Comparison of ENCODE assay signal across 8 cellular contexts in genomic region chr13:75760182-75760981, GRCh38.
DNase-seq lines count a peak whose midpoint lies in the region; ATAC-seq and TF ChIP-seq lines count a peak whose summit lies in the region.

No MANE protein-coding gene starts in this region.

- peak overlapping the region; percentile 99 for H3K4me3 ChIP-seq in endocrine pancreas (ENCODE audit: control insufficient read depth, insufficient read depth, low read length)
- no peak overlapping the region for H3K4me3 ChIP-seq in neural cell (ENCODE audit: low read length)

- TF ChIP-seq RAD21 in neural cell (conservative IDR thresholded peaks at IDR 0.05), result no peak

- H3K9ac ChIP-seq in endocrine pancreas (ENCODE audit: control insufficient read depth, insufficient read depth, low read length), result peak overlapping the region; percentile 69
- H3K9ac ChIP-seq in neural cell (ENCODE audit: low read length), result no peak overlapping the region

- H3F3A ChIP-seq in neural cell (ENCODE audit: insufficient read depth, low read length, poor library complexity, severe bottlenecking), result no peaks in the 10 kb centered on the region

- intact Hi-C loops in activated CD4-positive, alpha-beta T cell treated with anti-CD3 and anti-CD28 coated beads, Interleukin-2, amount 10 ng/mL, durations not matched to agents 24 days and 14 days (cut with micrococcal nuclease), result loop anchor here (2.0 to 10.0 kb wide), 8 partner anchors 42 to 1127 kb away; partner anchors contain the start of genes KCTD12, LMO7 and UCHL3

- H3K79me2 ChIP-seq in neural cell (replicated peaks; ENCODE audit: insufficient read depth, low read length), result no peaks in the 10 kb centered on the region

- no peaks in the 10 kb centered on the region for H3K9me2 ChIP-seq in neural cell (ENCODE audit: insufficient read depth, low read length)

- no peak for TF ChIP-seq CTCF in neural cell (IDR thresholded peaks at IDR 0.05; ENCODE audit: poor library complexity, severe bottlenecking)

- H3K27me3 Mint-ChIP-seq in activated CD4-positive, alpha-beta T cell treated with anti-CD3 and anti-CD28 coated beads, Interleukin-2, amount 10 ng/mL, durations not matched to agents 24 days and 14 days, result no peaks in the 10 kb centered on the region

- no peak overlapping the region for H2AFZ ChIP-seq in neural cell (ENCODE audit: low read depth, low read length)

- H3K4me2 ChIP-seq in neural cell (ENCODE audit: low read length), result no peak overlapping the region

- peaks cover 9% of the 10 kb centered on the region for H3K36me3 Mint-ChIP-seq in activated CD4-positive, alpha-beta T cell treated with anti-CD3 and anti-CD28 coated beads, Interleukin-2, amount 10 ng/mL, durations not matched to agents 24 days and 14 days (ENCODE audit: low read depth)

- peak; percentile 70 for DNase-seq in activated CD4-positive, alpha-beta T cell treated with anti-CD3 and anti-CD28 coated beads, Interleukin-2, amount 10 ng/mL, durations not matched to agents 24 days and 14 days
- no peak for DNase-seq in activated CD4-positive, alpha-beta T cell treated with anti-CD3 and anti-CD28 coated beads, Interleukin-2, amount 50 U/mL, for 4 hours
- DNase-seq in NCI-H748 treated with DMSO at 0.1 percent for 48 hours (lab: John Stamatoyannopoulos, UW) (peak; percentile 58), iPS-NIHi7 (ENCODE audit: extremely low spot score) (no peak), NCI-H82 (lab: John Stamatoyannopoulos, UW) (no peak)

- peaks cover 40% of the 10 kb centered on the region for H3K4me1 Mint-ChIP-seq in activated CD4-positive, alpha-beta T cell treated with anti-CD3 and anti-CD28 coated beads, Interleukin-2, amount 10 ng/mL, durations not matched to agents 24 days and 14 days

- H4K20me1 ChIP-seq in neural cell (ENCODE audit: insufficient read depth), result no peaks in the 10 kb centered on the region

- no peaks in the 10 kb centered on the region for H3K9me3 ChIP-seq in endocrine pancreas (ENCODE audit: control insufficient read depth, low read length)
- no peaks in the 10 kb centered on the region for H3K9me3 ChIP-seq in neural cell (ENCODE audit: low read length)

- H3K27ac Mint-ChIP-seq in activated CD4-positive, alpha-beta T cell treated with anti-CD3 and anti-CD28 coated beads, Interleukin-2, amount 10 ng/mL, durations not matched to agents 24 days and 14 days, result no peak overlapping the region

- peaks cover 7% of the 10 kb centered on the region for H3K9me3 Mint-ChIP-seq in activated CD4-positive, alpha-beta T cell treated with anti-CD3 and anti-CD28 coated beads, Interleukin-2, amount 10 ng/mL, durations not matched to agents 24 days and 14 days

- peaks cover 13% of the 10 kb centered on the region for H3K4me1 ChIP-seq in endocrine pancreas (ENCODE audit: control insufficient read depth, insufficient read depth, low read length)

- no peak for TF ChIP-seq EP300 in neural cell (conservative IDR thresholded peaks at IDR 0.05; ENCODE audit: poor library complexity, severe bottlenecking)

- H3K27me3 ChIP-seq in endocrine pancreas (ENCODE audit: control insufficient read depth, insufficient read depth, low read length) (no peaks in the 10 kb centered on the region), neural cell (ENCODE audit: insufficient read depth, low read depth, low read length) (no peaks in the 10 kb centered on the region)

- peak; percentile 54 for ATAC-seq in HG02981 (IDR thresholded peaks at IDR 0.05; ENCODE audit: unreplicated experiment)

- peak overlapping the region; percentile 14 for H3K27ac ChIP-seq in neural cell (ENCODE audit: low read length)

- no peaks in the 10 kb centered on the region for H3K36me3 ChIP-seq in endocrine pancreas (ENCODE audit: control insufficient read depth, insufficient read depth, low read length)
- no peaks in the 10 kb centered on the region for H3K36me3 ChIP-seq in neural cell (ENCODE audit: insufficient read depth, low read length)

- peak overlapping the region; percentile 81 for H3K4me3 Mint-ChIP-seq in activated CD4-positive, alpha-beta T cell treated with anti-CD3 and anti-CD28 coated beads, Interleukin-2, amount 10 ng/mL, durations not matched to agents 24 days and 14 days

TF ChIP-seq in neural cell, 6 proteins besides CTCF, POLR2A, EP300 and RAD21:
- TF ChIP-seq MXI1 (conservative IDR thresholded peaks at IDR 0.05; ENCODE audit: poor library complexity, severe bottlenecking), result no peak

Comparison
In these comparisons a context has a peak if more than half of its experiments do, and no peak if none do; other contexts are left out.
1. DNase-seq: peak in activated CD4-positive, alpha-beta T cell treated with anti-CD3 and anti-CD28 coated beads, Interleukin-2, amount 10 ng/mL, durations not matched to agents 24 days and 14 days (single experiment) and NCI-H748 treated with DMSO at 0.1 percent for 48 hours (single experiment); none in activated CD4-positive, alpha-beta T cell treated with anti-CD3 and anti-CD28 coated beads, Interleukin-2, amount 50 U/mL, for 4 hours (0 of 2), iPS-NIHi7 (single experiment) and NCI-H82 (single experiment).